1 cellular context compared by ENCODE assay signal in genomic region chr15:40565333-40566238, GRCh38.
TF ChIP-seq lines count a peak whose summit lies in the region.

No MANE protein-coding gene starts in this region.

TF ChIP-seq in HEK293, 187 proteins besides CTCF, POLR2A, EP300 and RAD21 (continued from another document):
- TF ChIP-seq ZSCAN4 (tag by site-specific recombination; IDR thresholded peaks at IDR 0.05) (no peak), KLF10 (tag by site-specific recombination; IDR thresholded peaks at IDR 0.05) (no peak), ZNF558 (tag by site-specific recombination; IDR thresholded peaks at IDR 0.05) (no peak), PRDM1 (tag by site-specific recombination; IDR thresholded peaks at IDR 0.05) (peak; percentile 71), ZNF433 (tag by site-specific recombination; IDR thresholded peaks at IDR 0.05; ENCODE audit: low read depth) (no peak), ZNF10 (tag by site-specific recombination; IDR thresholded peaks at IDR 0.05) (no peak), ZSCAN18 (tag by site-specific recombination; IDR thresholded peaks at IDR 0.05) (no peak)
- TF ChIP-seq, protein P1, sequence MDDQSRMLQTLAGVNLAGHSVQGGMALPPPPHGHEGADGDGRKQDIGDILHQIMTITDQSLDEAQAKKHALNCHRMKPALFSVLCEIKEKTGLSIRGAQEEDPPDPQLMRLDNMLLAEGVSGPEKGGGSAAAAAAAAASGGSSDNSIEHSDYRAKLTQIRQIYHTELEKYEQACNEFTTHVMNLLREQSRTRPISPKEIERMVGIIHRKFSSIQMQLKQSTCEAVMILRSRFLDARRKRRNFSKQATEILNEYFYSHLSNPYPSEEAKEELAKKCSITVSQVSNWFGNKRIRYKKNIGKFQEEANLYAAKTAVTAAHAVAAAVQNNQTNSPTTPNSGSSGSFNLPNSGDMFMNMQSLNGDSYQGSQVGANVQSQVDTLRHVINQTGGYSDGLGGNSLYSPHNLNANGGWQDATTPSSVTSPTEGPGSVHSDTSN (CRISPR knock-in tag; IDR thresholded peaks at IDR 0.05): no peak
- TF ChIP-seq, protein P2, sequence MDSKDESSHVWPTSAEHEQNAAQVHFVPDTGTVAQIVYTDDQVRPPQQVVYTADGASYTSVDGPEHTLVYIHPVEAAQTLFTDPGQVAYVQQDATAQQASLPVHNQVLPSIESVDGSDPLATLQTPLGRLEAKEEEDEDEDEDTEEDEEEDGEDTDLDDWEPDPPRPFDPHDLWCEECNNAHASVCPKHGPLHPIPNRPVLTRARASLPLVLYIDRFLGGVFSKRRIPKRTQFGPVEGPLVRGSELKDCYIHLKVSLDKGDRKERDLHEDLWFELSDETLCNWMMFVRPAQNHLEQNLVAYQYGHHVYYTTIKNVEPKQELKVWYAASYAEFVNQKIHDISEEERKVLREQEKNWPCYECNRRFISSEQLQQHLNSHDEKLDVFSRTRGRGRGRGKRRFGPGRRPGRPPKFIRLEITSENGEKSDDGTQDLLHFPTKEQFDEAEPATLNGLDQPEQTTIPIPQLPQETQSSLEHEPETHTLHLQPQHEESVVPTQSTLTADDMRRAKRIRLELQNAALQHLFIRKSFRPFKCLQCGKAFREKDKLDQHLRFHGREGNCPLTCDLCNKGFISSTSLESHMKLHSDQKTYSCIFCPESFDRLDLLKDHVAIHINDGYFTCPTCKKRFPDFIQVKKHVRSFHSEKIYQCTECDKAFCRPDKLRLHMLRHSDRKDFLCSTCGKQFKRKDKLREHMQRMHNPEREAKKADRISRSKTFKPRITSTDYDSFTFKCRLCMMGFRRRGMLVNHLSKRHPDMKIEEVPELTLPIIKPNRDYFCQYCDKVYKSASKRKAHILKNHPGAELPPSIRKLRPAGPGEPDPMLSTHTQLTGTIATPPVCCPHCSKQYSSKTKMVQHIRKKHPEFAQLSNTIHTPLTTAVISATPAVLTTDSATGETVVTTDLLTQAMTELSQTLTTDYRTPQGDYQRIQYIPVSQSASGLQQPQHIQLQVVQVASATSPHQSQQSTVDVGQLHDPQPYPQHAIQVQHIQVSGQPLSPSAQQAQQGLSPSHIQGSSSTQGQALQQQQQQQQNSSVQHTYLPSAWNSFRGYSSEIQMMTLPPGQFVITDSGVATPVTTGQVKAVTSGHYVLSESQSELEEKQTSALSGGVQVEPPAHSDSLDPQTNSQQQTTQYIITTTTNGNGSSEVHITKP (tag by site-specific recombination; IDR thresholded peaks at IDR 0.05): peak; percentile 91
- TF ChIP-seq, protein P3, sequence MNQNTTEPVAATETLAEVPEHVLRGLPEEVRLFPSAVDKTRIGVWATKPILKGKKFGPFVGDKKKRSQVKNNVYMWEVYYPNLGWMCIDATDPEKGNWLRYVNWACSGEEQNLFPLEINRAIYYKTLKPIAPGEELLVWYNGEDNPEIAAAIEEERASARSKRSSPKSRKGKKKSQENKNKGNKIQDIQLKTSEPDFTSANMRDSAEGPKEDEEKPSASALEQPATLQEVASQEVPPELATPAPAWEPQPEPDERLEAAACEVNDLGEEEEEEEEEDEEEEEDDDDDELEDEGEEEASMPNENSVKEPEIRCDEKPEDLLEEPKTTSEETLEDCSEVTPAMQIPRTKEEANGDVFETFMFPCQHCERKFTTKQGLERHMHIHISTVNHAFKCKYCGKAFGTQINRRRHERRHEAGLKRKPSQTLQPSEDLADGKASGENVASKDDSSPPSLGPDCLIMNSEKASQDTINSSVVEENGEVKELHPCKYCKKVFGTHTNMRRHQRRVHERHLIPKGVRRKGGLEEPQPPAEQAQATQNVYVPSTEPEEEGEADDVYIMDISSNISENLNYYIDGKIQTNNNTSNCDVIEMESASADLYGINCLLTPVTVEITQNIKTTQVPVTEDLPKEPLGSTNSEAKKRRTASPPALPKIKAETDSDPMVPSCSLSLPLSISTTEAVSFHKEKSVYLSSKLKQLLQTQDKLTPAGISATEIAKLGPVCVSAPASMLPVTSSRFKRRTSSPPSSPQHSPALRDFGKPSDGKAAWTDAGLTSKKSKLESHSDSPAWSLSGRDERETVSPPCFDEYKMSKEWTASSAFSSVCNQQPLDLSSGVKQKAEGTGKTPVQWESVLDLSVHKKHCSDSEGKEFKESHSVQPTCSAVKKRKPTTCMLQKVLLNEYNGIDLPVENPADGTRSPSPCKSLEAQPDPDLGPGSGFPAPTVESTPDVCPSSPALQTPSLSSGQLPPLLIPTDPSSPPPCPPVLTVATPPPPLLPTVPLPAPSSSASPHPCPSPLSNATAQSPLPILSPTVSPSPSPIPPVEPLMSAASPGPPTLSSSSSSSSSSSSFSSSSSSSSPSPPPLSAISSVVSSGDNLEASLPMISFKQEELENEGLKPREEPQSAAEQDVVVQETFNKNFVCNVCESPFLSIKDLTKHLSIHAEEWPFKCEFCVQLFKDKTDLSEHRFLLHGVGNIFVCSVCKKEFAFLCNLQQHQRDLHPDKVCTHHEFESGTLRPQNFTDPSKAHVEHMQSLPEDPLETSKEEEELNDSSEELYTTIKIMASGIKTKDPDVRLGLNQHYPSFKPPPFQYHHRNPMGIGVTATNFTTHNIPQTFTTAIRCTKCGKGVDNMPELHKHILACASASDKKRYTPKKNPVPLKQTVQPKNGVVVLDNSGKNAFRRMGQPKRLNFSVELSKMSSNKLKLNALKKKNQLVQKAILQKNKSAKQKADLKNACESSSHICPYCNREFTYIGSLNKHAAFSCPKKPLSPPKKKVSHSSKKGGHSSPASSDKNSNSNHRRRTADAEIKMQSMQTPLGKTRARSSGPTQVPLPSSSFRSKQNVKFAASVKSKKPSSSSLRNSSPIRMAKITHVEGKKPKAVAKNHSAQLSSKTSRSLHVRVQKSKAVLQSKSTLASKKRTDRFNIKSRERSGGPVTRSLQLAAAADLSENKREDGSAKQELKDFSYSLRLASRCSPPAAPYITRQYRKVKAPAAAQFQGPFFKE (tag by site-specific recombination; IDR thresholded peaks at IDR 0.05; ENCODE audit: borderline replicate concordance): no peak
